ENCODE assay signal across 8 cellular contexts in genomic region chr14:96362965-96363750, GRCh38. TPM values are rescaled to one million over a fixed set of nuclear protein-coding genes. Genes with fewer than 3 reads are reported as not detected.
DNase-seq lines count a peak whose midpoint lies in the region; ATAC-seq and TF ChIP-seq lines count a peak whose summit lies in the region.

Gene ATG2B (minus strand): TSS chr14:96363341. CDS start chr14:96362976, 365 bp downstream.
Gene GSKIP (plus strand): TSS chr14:96363526. CDS start chr14:96382248, 18,722 bp downstream.

- H3K36me3 Mint-ChIP-seq in GM23338 (ENCODE audit: low read depth) (peaks cover 4% of the 10 kb centered on the region; the same call in 1 of the 3 replicates), natural killer cell (no peaks in the 10 kb centered on the region)
- peaks cover 6% of the 10 kb centered on the region for H3K36me3 Mint-ChIP-seq in activated T-helper 17 cell treated with anti-CD3 and anti-CD28 coated beads, Interleukin-2, amount 50 U/mL, for 72 hours (ENCODE audit: low read depth)

- H3K4me2 ChIP-seq in DOHH2 (ENCODE audit: low read length) (peak within 1 kb of the TSS; percentile 92), GM23338 (peak within 1 kb of the TSS; percentile 95)

- H4K20me1 ChIP-seq in DOHH2 (ENCODE audit: control insufficient read depth, insufficient read depth, low read depth, low read length) (peaks cover 7% of the 10 kb centered on the region; the same call in 1 of the 2 replicates), GM23338 (replicated peaks; ENCODE audit: insufficient read depth) (peaks cover 15% of the 10 kb centered on the region)

- H3K27ac Mint-ChIP-seq in GM23338 (peak within 1 kb of the TSS; percentile 78; the same call in 1 of the 2 replicates), natural killer cell (peak within 1 kb of the TSS; percentile 83 to 93)
- H3K27ac Mint-ChIP-seq in activated T-helper 17 cell treated with anti-CD3 and anti-CD28 coated beads, Interleukin-2, amount 50 U/mL, for 72 hours: peak within 1 kb of the TSS; percentile 93

- intact Hi-C loops in natural killer cell (cut with micrococcal nuclease): loop anchor here (1.0 to 2.0 kb wide), 2 partner anchors 28 to 828 kb away; partner anchors contain the start of gene GLRX5

- H3K27ac ChIP-seq in DOHH2 (ENCODE audit: low read depth, low read length) (peak within 1 kb of the TSS; percentile 70), GM23338 (ENCODE audit: low read depth) (peak within 1 kb of the TSS; percentile 84), RWPE1 (peak within 1 kb of the TSS; percentile 88)

- POLR2A ChIA-PET in RWPE1 (lab: Yijun Ruan, JAX; ENCODE audit: low non-redundant PET): no interaction called here

- H3K27me3 ChIP-seq in DOHH2 (ENCODE audit: control insufficient read depth, low read length) (no peaks in the 10 kb centered on the region), GM23338 (ENCODE audit: insufficient read depth) (no peaks in the 10 kb centered on the region)

- peaks cover 86% of the 10 kb centered on the region for H3K79me2 ChIP-seq in DOHH2 (ENCODE audit: control insufficient read depth, low read length)
- H3K79me2 ChIP-seq in GM23338 (replicated peaks; ENCODE audit: insufficient read depth): peaks cover 87% of the 10 kb centered on the region

- peak within 1 kb of the TSS; percentile 91 for H3K4me3 Mint-ChIP-seq in GM23338
- H3K4me3 Mint-ChIP-seq in activated T-helper 17 cell treated with anti-CD3 and anti-CD28 coated beads, Interleukin-2, amount 50 U/mL, for 72 hours: peak within 1 kb of the TSS; percentile 91
- H3K4me3 Mint-ChIP-seq in natural killer cell: peak within 1 kb of the TSS; percentile 91

- ATAC-seq in GM23338: peak; percentile 80
- ATAC-seq in activated T-helper 17 cell treated with anti-CD3 and anti-CD28 coated beads, Interleukin-2, amount 50 U/mL, for 72 hours (replicated peaks): peak; percentile 85
- peak; percentile 82 to 96 (median 87) for ATAC-seq in natural killer cell

- H3K4me3 ChIP-seq in DOHH2 (ENCODE audit: low read length) (peak within 1 kb of the TSS; percentile 84), GM23338 (peak within 1 kb of the TSS; percentile 92), fibroblast of mammary gland (ENCODE audit: control insufficient read depth, low read depth, low read length) (peak within 1 kb of the TSS; percentile 88)

- CTCF ChIA-PET in RWPE1 (lab: Yijun Ruan, JAX): no interaction called here

- H3F3A ChIP-seq in DOHH2 (ENCODE audit: control insufficient read depth, insufficient read depth) (no peaks in the 10 kb centered on the region), GM23338 (replicated peaks; ENCODE audit: low read depth) (no peaks in the 10 kb centered on the region)

- TF ChIP-seq CTCF in DOHH2 (IDR thresholded peaks at IDR 0.05; ENCODE audit: low read depth, low read length, poor library complexity, severe bottlenecking) (no peak), GM23338 (conservative IDR thresholded peaks at IDR 0.05; ENCODE audit: low read depth in 2 of 2) (no peak), RWPE1 (conservative IDR thresholded peaks at IDR 0.05; ENCODE audit: low read depth) (no peak), fibroblast of mammary gland (conservative IDR thresholded peaks at IDR 0.05; ENCODE audit: control insufficient read depth, insufficient read depth, low read depth, low read length) (no peak), natural killer cell (IDR thresholded peaks at IDR 0.05) (no peak)

- DNase-seq in GM23338 (ENCODE audit: low spot score): peak; percentile 97
- DNase-seq in LHCN-M2 (ENCODE audit: low read depth): peak; percentile 82
- peak; percentile 91 for DNase-seq in RWPE1 (ENCODE audit: low spot score)
- peak; percentile 83 for DNase-seq in fibroblast of mammary gland (ENCODE audit: low read depth)
- DNase-seq in natural killer cell: peak; percentile 98
- peak; percentile 95 to 98 (median 96) for DNase-seq in stimulated activated naive CD4-positive, alpha-beta T cell (lab: John Stamatoyannopoulos, UW)

- peaks cover 27% of the 10 kb centered on the region for H3K4me1 ChIP-seq in DOHH2 (ENCODE audit: control insufficient read depth, low read length)
- peaks cover 27% of the 10 kb centered on the region for H3K4me1 ChIP-seq in GM23338 (ENCODE audit: insufficient read depth)

- H3K27me3 Mint-ChIP-seq in GM23338 (ENCODE audit: insufficient read depth, low read depth, poor library complexity): no peaks in the 10 kb centered on the region
- H3K27me3 Mint-ChIP-seq in activated T-helper 17 cell treated with anti-CD3 and anti-CD28 coated beads, Interleukin-2, amount 50 U/mL, for 72 hours: no peaks in the 10 kb centered on the region
- no peaks in the 10 kb centered on the region for H3K27me3 Mint-ChIP-seq in natural killer cell (ENCODE audit: low read depth in 2 of 2)

- H2AFZ ChIP-seq in GM23338: peak within 1 kb of the TSS; percentile 84

- H3K9me3 Mint-ChIP-seq in GM23338 (no peaks in the 10 kb centered on the region), natural killer cell (no peaks in the 10 kb centered on the region)
- no peaks in the 10 kb centered on the region for H3K9me3 Mint-ChIP-seq in activated T-helper 17 cell treated with anti-CD3 and anti-CD28 coated beads, Interleukin-2, amount 50 U/mL, for 72 hours

- H3K4me1 Mint-ChIP-seq in GM23338 (peaks cover 36% of the 10 kb centered on the region), natural killer cell (peaks cover 35 to 45% of the 10 kb centered on the region in 2 donors)
- H3K4me1 Mint-ChIP-seq in activated T-helper 17 cell treated with anti-CD3 and anti-CD28 coated beads, Interleukin-2, amount 50 U/mL, for 72 hours: peaks cover 28% of the 10 kb centered on the region

- H3K36me3 ChIP-seq in DOHH2 (ENCODE audit: control insufficient read depth, low read length) (peaks cover 9% of the 10 kb centered on the region), GM23338 (ENCODE audit: insufficient read depth) (no peaks in the 10 kb centered on the region)

- H3K9me2 ChIP-seq in DOHH2 (replicated peaks; ENCODE audit: control insufficient read depth, low read length): no peaks in the 10 kb centered on the region
- no peaks in the 10 kb centered on the region for H3K9me2 ChIP-seq in GM23338 (ENCODE audit: insufficient read depth)

- no peaks in the 10 kb centered on the region for H3K9me3 ChIP-seq in DOHH2 (ENCODE audit: control insufficient read depth, insufficient read depth, low read length)

TF ChIP-seq in GM23338, 12 proteins besides CTCF, POLR2A, EP300 and RAD21:
- TF ChIP-seq POLR2AphosphoS5 (IDR thresholded peaks at IDR 0.05; ENCODE audit: low read depth) (peak; percentile 82), ZNF114 (CRISPR knock-in tag; IDR thresholded peaks at IDR 0.05) (no peak), CREB1 (CRISPR knock-in tag; IDR thresholded peaks at IDR 0.05; ENCODE audit: low read depth) (peak; percentile 90), ZNF331 (CRISPR knock-in tag; IDR thresholded peaks at IDR 0.05; ENCODE audit: low read depth) (no peak), REST (IDR thresholded peaks at IDR 0.05; ENCODE audit: unreplicated experiment) (no peak)

RNA-seq across cellular contexts. Expression of gene ATG2B, which starts in this region (rescaled TPM):
- 11.0 and 15.4 TPM in 2 replicates for total RNA-seq in GM23338 (2014; rRNA removed; shearing (Covaris generic))
- 2.1 and 3.8 TPM in 2 replicates for polyA plus RNA-seq in GM23338 (2016; fragmentation: Nextera tagmentation; extraction: Ambion mirVana)
- total RNA-seq in LHCN-M2 (2014; rRNA removed) (7.8 and 12.4 TPM in 2 replicates), natural killer cell (10 to 100 TPM; 34.8 to 45.6 (median 35.8) TPM)
- polyA plus RNA-seq in LHCN-M2 (2012): 2.6 TPM
- 10 to 100 TPM; 18.3 to 20.5 TPM for total RNA-seq in activated T-helper 17 cell treated with anti-CD3 and anti-CD28 coated beads, Interleukin-2, amount 50 U/mL, for 72 hours

RNA-seq across cellular contexts. Expression of gene GSKIP, which starts in this region (rescaled TPM):
- 50.9 and 58.8 TPM in 2 replicates for total RNA-seq in GM23338 (2014; rRNA removed; shearing (Covaris generic))
- polyA plus RNA-seq in GM23338 (2016; fragmentation: Nextera tagmentation; extraction: Ambion mirVana): 15.0 and 17.4 TPM in 2 replicates
- total RNA-seq in LHCN-M2 (2014; rRNA removed) (28.0 and 28.7 TPM in 2 replicates), natural killer cell (10 to 100 TPM in 1 of 3 donors, 1 to 10 TPM in 2; 6.6 to 11.8 (median 7.9) TPM)
- polyA plus RNA-seq in LHCN-M2 (2012): 12.7 TPM
- 10 to 100 TPM in 1 of 2 donors, 1 to 10 TPM in 1; 8.8 to 19.8 TPM for total RNA-seq in activated T-helper 17 cell treated with anti-CD3 and anti-CD28 coated beads, Interleukin-2, amount 50 U/mL, for 72 hours

Comparison
In these comparisons a context has a peak if more than half of its experiments do, and no peak if none do; other contexts are left out.
1. Peak in every context shown above with its lines: DNase-seq, ATAC-seq, H3K4me3 ChIP-seq and H3K27ac ChIP-seq.